8 cellular contexts compared by ENCODE assay signal in genomic region chr12:120194534-120195395, GRCh38. TPM values are rescaled to one million over a fixed set of nuclear protein-coding genes. Genes with fewer than 3 reads are reported as not detected.
DNase-seq lines count a peak whose midpoint lies in the region; ATAC-seq and TF ChIP-seq lines count a peak whose summit lies in the region.

TSS of gene GCN1 (minus strand) at chr12:120194715. CDS start at chr12:120194697, 18 bp downstream.

- ATAC-seq in GM19324 (IDR thresholded peaks at IDR 0.05; ENCODE audit: low FRiP score, unreplicated experiment) (peak; percentile 82), HG03469 (IDR thresholded peaks at IDR 0.05; ENCODE audit: unreplicated experiment) (peak; percentile 42)

- H3K27me3 Mint-ChIP-seq in CD14-positive monocyte (ENCODE audit: low read depth in 3 of 3): no peaks in the 10 kb centered on the region
- H3K27me3 Mint-ChIP-seq in endothelial cell (ENCODE audit: unreplicated experiment): peaks cover 5% of the 10 kb centered on the region

- H3K36me3 Mint-ChIP-seq in CD14-positive monocyte (peaks cover 37 to 39% of the 10 kb centered on the region in 2 donors), endothelial cell (ENCODE audit: low read depth, unreplicated experiment) (peaks cover 25% of the 10 kb centered on the region)

- TF ChIP-seq CTCF in CD14-positive monocyte (IDR thresholded peaks at IDR 0.05) (no peak), endothelial cell (IDR thresholded peaks at IDR 0.05; ENCODE audit: unreplicated experiment) (no peak)

- DNase-seq in CD14-positive monocyte (ENCODE audit: low spot score) (peak; percentile 58), NOMO-1 treated with dmso at 0.1 percent for 144 hours (lab: John Stamatoyannopoulos, UW; ENCODE audit: unreplicated experiment) (peak; percentile 41), endothelial cell (ENCODE audit: low spot score) (peak; percentile 67), midbrain (lab: John Stamatoyannopoulos, UW) (peak; percentile 83)
- DNase-seq in activated CD8-positive, alpha-beta memory T cell treated with anti-CD3 and anti-CD28 coated beads, Interleukin-2, amount 50 U/mL, for 24 hours (ENCODE audit: extremely low read depth): peak; percentile 57
- DNase-seq in stimulated activated CD8-positive, alpha-beta memory T cell treated with anti-CD3 and anti-CD28 coated beads, Interleukin-15, amount 100 ng/mL, for 48 hours (ENCODE audit: low read depth in 2 of 2): peak; percentile 83

- peak within 1 kb of the TSS; percentile 78 to 91 (median 87) for H3K27ac Mint-ChIP-seq in CD14-positive monocyte
- H3K27ac Mint-ChIP-seq in endothelial cell (ENCODE audit: unreplicated experiment): peak within 1 kb of the TSS; percentile 55

- intact Hi-C loops in CD14-positive monocyte (cut with micrococcal nuclease): no loop called here

- H3K4me1 Mint-ChIP-seq in CD14-positive monocyte: peaks cover 25% of the 10 kb centered on the region
- peaks cover 25% of the 10 kb centered on the region for H3K4me1 Mint-ChIP-seq in endothelial cell (ENCODE audit: unreplicated experiment)

- H3K4me3 Mint-ChIP-seq in CD14-positive monocyte (peak within 1 kb of the TSS; percentile 77 to 87), endothelial cell (ENCODE audit: unreplicated experiment) (peak within 1 kb of the TSS; percentile 87)

- H3K9me3 Mint-ChIP-seq in CD14-positive monocyte (no peaks in the 10 kb centered on the region), endothelial cell (ENCODE audit: unreplicated experiment) (no peaks in the 10 kb centered on the region)

RNA-seq across cellular contexts. Expression of gene GCN1, which starts in this region (rescaled TPM):
- 1 to 10 TPM; 5.0 to 8.3 TPM for polyA plus RNA-seq in CD14-positive monocyte
- 54.0 TPM for total RNA-seq in endothelial cell (ENCODE audit: unreplicated experiment)

Comparison
In these comparisons a context has a peak if more than half of its experiments do, and no peak if none do; other contexts are left out.
1. Peak in every context shown above with its lines: DNase-seq and ATAC-seq.